1 cellular context compared by ENCODE assay signal in the genomic region with DNA sequence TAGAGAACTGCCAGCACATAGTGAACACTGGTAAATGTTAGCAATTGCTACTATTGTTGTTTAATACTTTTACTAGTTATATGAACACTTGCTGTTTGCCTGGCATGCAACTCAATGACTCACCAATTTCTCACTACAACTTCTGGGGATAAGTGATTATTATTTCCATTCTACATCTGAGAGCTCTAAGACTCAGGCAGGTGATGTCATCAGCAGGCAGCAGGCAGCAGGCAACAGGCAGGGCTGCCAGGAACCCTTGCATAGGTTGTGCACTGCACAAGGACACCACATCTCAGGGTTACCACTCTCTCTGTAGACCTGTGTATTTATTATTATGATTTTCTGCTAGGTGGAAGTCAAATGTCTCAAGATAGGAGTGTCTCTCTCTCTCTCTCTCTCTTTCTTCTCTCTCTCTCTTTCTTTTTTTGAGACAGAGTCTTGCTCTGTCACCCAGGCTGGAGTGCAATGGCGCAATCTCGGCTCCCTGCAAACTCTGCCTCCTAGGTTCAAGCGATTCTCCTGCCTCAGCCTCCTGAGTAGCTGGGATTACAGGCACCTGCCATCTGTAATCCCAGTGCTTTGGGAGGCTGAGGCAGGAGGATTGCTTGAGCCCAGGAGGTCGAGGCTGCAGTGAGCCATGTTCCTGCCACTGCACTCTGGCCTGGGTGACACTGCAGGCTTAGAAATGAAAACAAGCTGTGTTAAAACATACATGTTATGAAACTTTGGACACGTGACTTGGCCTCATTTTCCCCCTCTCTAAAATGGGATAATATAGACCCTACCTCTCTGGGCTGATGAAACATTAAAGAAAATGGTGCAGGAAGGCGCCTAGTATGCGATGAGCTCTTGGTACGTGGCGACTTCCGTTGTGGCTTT.
TF ChIP-seq lines count a peak whose summit lies in the region.

No MANE protein-coding gene starts in this region.

TF ChIP-seq in HEK293, 187 proteins besides CTCF, POLR2A, EP300 and RAD21 (continued from another document and continues in another):
- TF ChIP-seq, protein P1, sequence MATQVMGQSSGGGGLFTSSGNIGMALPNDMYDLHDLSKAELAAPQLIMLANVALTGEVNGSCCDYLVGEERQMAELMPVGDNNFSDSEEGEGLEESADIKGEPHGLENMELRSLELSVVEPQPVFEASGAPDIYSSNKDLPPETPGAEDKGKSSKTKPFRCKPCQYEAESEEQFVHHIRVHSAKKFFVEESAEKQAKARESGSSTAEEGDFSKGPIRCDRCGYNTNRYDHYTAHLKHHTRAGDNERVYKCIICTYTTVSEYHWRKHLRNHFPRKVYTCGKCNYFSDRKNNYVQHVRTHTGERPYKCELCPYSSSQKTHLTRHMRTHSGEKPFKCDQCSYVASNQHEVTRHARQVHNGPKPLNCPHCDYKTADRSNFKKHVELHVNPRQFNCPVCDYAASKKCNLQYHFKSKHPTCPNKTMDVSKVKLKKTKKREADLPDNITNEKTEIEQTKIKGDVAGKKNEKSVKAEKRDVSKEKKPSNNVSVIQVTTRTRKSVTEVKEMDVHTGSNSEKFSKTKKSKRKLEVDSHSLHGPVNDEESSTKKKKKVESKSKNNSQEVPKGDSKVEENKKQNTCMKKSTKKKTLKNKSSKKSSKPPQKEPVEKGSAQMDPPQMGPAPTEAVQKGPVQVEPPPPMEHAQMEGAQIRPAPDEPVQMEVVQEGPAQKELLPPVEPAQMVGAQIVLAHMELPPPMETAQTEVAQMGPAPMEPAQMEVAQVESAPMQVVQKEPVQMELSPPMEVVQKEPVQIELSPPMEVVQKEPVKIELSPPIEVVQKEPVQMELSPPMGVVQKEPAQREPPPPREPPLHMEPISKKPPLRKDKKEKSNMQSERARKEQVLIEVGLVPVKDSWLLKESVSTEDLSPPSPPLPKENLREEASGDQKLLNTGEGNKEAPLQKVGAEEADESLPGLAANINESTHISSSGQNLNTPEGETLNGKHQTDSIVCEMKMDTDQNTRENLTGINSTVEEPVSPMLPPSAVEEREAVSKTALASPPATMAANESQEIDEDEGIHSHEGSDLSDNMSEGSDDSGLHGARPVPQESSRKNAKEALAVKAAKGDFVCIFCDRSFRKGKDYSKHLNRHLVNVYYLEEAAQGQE (tag by site-specific recombination; IDR thresholded peaks at IDR 0.05), result no peak
- TF ChIP-seq ZNF76 (tag by site-specific recombination; IDR thresholded peaks at IDR 0.05; ENCODE audit: borderline replicate concordance, low read depth) (no peak), ZNF664 (tag by site-specific recombination; IDR thresholded peaks at IDR 0.05) (no peak), ZNF473 (tag by site-specific recombination; IDR thresholded peaks at IDR 0.05) (no peak), ZNF555 (tag by site-specific recombination; conservative IDR thresholded peaks at IDR 0.05) (no peak), ZNF114 (tag by site-specific recombination; IDR thresholded peaks at IDR 0.05) (no peak), ZNF274 (IDR thresholded peaks at IDR 0.05; ENCODE audit: low read length) (no peak), ZNF274 (tag by site-specific recombination; IDR thresholded peaks at IDR 0.05; ENCODE audit: borderline replicate concordance) (no peak), ZNF350 (tag by site-specific recombination; IDR thresholded peaks at IDR 0.05) (no peak), ZNF23 (tag by site-specific recombination; IDR thresholded peaks at IDR 0.05; ENCODE audit: borderline replicate concordance) (no peak), ZNF394 (tag by site-specific recombination; IDR thresholded peaks at IDR 0.05; ENCODE audit: borderline replicate concordance) (no peak), GLI4 (tag by site-specific recombination; IDR thresholded peaks at IDR 0.05) (no peak), ZNF341 (tag by site-specific recombination; IDR thresholded peaks at IDR 0.05; ENCODE audit: low read depth) (no peak), ZNF335 (tag by site-specific recombination; conservative IDR thresholded peaks at IDR 0.05) (peak; percentile 38), ZNF292 (tag by site-specific recombination; IDR thresholded peaks at IDR 0.05; ENCODE audit: borderline replicate concordance, low read depth) (no peak), ZBTB21 (tag by site-specific recombination; IDR thresholded peaks at IDR 0.05) (peak; percentile 85), ZNF16 (tag by site-specific recombination; IDR thresholded peaks at IDR 0.05; ENCODE audit: low read depth) (no peak), ZNF623 (tag by site-specific recombination; IDR thresholded peaks at IDR 0.05) (0 out of 2 replicates have a peak, but pooled peaks have one; percentile 6), ZNF585B (tag by site-specific recombination; IDR thresholded peaks at IDR 0.05) (no peak), ZNF561 (tag by site-specific recombination; IDR thresholded peaks at IDR 0.05; ENCODE audit: borderline replicate concordance) (no peak), ZNF366 (tag by site-specific recombination; conservative IDR thresholded peaks at IDR 0.05) (peak; percentile 65), ZNF629 (tag by site-specific recombination; IDR thresholded peaks at IDR 0.05) (peak; percentile 86), ZNF404 (tag by site-specific recombination; IDR thresholded peaks at IDR 0.05) (no peak), ZNF677 (tag by site-specific recombination; IDR thresholded peaks at IDR 0.05) (no peak), ZNF37A (tag by site-specific recombination; IDR thresholded peaks at IDR 0.05) (no peak), ZNF302 (tag by site-specific recombination; IDR thresholded peaks at IDR 0.05; ENCODE audit: low read depth) (no peak), ZNF747 (tag by site-specific recombination; IDR thresholded peaks at IDR 0.05) (no peak), MZF1 (tag by site-specific recombination; IDR thresholded peaks at IDR 0.05; ENCODE audit: borderline replicate concordance) (no peak), ZNF140 (tag by site-specific recombination; IDR thresholded peaks at IDR 0.05) (no peak), ZNF548 (tag by site-specific recombination; IDR thresholded peaks at IDR 0.05) (no peak), MEIS1 (CRISPR knock-in tag; IDR thresholded peaks at IDR 0.05; ENCODE audit: borderline replicate concordance) (no peak), ZBTB48 (tag by site-specific recombination; IDR thresholded peaks at IDR 0.05) (no peak), KLF8 (tag by site-specific recombination; IDR thresholded peaks at IDR 0.05) (peak; percentile 61; the same call in 1 of the 2 replicates), ZNF324 (tag by site-specific recombination; IDR thresholded peaks at IDR 0.05) (peak; percentile 62; the same call in 1 of the 2 replicates), EGR2 (tag by site-specific recombination; IDR thresholded peaks at IDR 0.05; ENCODE audit: low read depth) (no peak), FEZF1 (tag by site-specific recombination; IDR thresholded peaks at IDR 0.05) (no peak), ZNF792 (tag by site-specific recombination; IDR thresholded peaks at IDR 0.05) (no peak), ZNF211 (tag by site-specific recombination; IDR thresholded peaks at IDR 0.05; ENCODE audit: low read depth) (no peak), ZNF654 (tag by site-specific recombination; IDR thresholded peaks at IDR 0.05; ENCODE audit: low read depth) (no peak), SCRT2 (tag by site-specific recombination; IDR thresholded peaks at IDR 0.05) (peak; percentile 100), HOXD13 (CRISPR knock-in tag; IDR thresholded peaks at IDR 0.05; ENCODE audit: borderline replicate concordance) (no peak)
- TF ChIP-seq, protein P2, sequence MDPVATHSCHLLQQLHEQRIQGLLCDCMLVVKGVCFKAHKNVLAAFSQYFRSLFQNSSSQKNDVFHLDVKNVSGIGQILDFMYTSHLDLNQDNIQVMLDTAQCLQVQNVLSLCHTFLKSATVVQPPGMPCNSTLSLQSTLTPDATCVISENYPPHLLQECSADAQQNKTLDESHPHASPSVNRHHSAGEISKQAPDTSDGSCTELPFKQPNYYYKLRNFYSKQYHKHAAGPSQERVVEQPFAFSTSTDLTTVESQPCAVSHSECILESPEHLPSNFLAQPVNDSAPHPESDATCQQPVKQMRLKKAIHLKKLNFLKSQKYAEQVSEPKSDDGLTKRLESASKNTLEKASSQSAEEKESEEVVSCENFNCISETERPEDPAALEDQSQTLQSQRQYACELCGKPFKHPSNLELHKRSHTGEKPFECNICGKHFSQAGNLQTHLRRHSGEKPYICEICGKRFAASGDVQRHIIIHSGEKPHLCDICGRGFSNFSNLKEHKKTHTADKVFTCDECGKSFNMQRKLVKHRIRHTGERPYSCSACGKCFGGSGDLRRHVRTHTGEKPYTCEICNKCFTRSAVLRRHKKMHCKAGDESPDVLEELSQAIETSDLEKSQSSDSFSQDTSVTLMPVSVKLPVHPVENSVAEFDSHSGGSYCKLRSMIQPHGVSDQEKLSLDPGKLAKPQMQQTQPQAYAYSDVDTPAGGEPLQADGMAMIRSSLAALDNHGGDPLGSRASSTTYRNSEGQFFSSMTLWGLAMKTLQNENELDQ (tag by site-specific recombination; IDR thresholded peaks at IDR 0.05; ENCODE audit: low read depth), result no peak
- TF ChIP-seq, protein P3, sequence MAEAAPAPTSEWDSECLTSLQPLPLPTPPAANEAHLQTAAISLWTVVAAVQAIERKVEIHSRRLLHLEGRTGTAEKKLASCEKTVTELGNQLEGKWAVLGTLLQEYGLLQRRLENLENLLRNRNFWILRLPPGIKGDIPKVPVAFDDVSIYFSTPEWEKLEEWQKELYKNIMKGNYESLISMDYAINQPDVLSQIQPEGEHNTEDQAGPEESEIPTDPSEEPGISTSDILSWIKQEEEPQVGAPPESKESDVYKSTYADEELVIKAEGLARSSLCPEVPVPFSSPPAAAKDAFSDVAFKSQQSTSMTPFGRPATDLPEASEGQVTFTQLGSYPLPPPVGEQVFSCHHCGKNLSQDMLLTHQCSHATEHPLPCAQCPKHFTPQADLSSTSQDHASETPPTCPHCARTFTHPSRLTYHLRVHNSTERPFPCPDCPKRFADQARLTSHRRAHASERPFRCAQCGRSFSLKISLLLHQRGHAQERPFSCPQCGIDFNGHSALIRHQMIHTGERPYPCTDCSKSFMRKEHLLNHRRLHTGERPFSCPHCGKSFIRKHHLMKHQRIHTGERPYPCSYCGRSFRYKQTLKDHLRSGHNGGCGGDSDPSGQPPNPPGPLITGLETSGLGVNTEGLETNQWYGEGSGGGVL (tag by site-specific recombination; IDR thresholded peaks at IDR 0.05), result no peak
- TF ChIP-seq, protein P4, sequence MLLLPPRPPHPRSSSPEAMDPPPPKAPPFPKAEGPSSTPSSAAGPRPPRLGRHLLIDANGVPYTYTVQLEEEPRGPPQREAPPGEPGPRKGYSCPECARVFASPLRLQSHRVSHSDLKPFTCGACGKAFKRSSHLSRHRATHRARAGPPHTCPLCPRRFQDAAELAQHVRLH (tag by site-specific recombination; IDR thresholded peaks at IDR 0.05), result no peak
- TF ChIP-seq, protein P5, sequence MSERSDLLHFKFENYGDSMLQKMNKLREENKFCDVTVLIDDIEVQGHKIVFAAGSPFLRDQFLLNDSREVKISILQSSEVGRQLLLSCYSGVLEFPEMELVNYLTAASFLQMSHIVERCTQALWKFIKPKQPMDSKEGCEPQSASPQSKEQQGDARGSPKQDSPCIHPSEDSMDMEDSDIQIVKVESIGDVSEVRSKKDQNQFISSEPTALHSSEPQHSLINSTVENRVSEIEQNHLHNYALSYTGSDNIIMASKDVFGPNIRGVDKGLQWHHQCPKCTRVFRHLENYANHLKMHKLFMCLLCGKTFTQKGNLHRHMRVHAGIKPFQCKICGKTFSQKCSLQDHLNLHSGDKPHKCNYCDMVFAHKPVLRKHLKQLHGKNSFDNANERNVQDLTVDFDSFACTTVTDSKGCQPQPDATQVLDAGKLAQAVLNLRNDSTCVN (tag by site-specific recombination; optimal IDR thresholded peaks at IDR 0.05), result no peak
- TF ChIP-seq, protein P6, sequence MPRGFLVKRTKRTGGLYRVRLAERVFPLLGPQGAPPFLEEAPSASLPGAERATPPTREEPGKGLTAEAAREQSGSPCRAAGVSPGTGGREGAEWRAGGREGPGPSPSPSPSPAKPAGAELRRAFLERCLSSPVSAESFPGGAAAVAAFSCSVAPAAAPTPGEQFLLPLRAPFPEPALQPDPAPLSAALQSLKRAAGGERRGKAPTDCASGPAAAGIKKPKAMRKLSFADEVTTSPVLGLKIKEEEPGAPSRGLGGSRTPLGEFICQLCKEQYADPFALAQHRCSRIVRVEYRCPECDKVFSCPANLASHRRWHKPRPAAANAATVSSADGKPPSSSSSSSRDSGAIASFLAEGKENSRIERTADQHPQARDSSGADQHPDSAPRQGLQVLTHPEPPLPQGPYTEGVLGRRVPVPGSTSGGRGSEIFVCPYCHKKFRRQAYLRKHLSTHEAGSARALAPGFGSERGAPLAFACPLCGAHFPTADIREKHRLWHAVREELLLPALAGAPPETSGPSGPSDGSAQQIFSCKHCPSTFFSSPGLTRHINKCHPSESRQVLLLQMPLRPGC (tag by site-specific recombination; IDR thresholded peaks at IDR 0.05), result no peak
- TF ChIP-seq, protein P7, sequence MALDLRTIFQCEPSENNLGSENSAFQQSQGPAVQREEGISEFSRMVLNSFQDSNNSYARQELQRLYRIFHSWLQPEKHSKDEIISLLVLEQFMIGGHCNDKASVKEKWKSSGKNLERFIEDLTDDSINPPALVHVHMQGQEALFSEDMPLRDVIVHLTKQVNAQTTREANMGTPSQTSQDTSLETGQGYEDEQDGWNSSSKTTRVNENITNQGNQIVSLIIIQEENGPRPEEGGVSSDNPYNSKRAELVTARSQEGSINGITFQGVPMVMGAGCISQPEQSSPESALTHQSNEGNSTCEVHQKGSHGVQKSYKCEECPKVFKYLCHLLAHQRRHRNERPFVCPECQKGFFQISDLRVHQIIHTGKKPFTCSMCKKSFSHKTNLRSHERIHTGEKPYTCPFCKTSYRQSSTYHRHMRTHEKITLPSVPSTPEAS (tag by site-specific recombination; IDR thresholded peaks at IDR 0.05), result no peak
- TF ChIP-seq, protein P8, sequence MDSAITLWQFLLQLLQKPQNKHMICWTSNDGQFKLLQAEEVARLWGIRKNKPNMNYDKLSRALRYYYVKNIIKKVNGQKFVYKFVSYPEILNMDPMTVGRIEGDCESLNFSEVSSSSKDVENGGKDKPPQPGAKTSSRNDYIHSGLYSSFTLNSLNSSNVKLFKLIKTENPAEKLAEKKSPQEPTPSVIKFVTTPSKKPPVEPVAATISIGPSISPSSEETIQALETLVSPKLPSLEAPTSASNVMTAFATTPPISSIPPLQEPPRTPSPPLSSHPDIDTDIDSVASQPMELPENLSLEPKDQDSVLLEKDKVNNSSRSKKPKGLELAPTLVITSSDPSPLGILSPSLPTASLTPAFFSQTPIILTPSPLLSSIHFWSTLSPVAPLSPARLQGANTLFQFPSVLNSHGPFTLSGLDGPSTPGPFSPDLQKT (IDR thresholded peaks at IDR 0.05; ENCODE audit: borderline replicate concordance, low read depth, low read length), result no peak
- TF ChIP-seq, protein P9, sequence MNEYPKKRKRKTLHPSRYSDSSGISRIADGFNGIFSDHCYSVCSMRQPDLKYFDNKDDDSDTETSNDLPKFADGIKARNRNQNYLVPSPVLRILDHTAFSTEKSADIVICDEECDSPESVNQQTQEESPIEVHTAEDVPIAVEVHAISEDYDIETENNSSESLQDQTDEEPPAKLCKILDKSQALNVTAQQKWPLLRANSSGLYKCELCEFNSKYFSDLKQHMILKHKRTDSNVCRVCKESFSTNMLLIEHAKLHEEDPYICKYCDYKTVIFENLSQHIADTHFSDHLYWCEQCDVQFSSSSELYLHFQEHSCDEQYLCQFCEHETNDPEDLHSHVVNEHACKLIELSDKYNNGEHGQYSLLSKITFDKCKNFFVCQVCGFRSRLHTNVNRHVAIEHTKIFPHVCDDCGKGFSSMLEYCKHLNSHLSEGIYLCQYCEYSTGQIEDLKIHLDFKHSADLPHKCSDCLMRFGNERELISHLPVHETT (tag by site-specific recombination; IDR thresholded peaks at IDR 0.05), result peak; percentile 57; the same call in 1 of the 2 replicates
